In genomic region chr17:59161477-59161876, GRCh38 we compare ENCODE assay signal across 12 cellular contexts.
"Had no signal": no experiment of that assay in that cellular context is flagged by ENCODE, and none has a peak within 500 bp of the region (broad histone marks: within the 10 kb centered on the region; RNA-seq: fewer than 3 reads in every experiment).

No MANE protein-coding gene starts in this region.

- H3K27me3 Mint-ChIP-seq: activated CD8-positive, alpha-beta T cell treated with anti-CD3 and anti-CD28 coated beads for 36 hours; activated naive CD8-positive, alpha-beta T cell treated with anti-CD3 and anti-CD28 coated beads for 36 hours; dendritic cell treated with granulocyte-macrophage colony-stimulating factor and Interleukin-4, amounts not matched to agents 40 ng/mL and 50 ng/mL, for 4 days had no signal

- ATAC-seq: activated CD8-positive, alpha-beta T cell treated with anti-CD3 and anti-CD28 coated beads for 36 hours; activated T-cell treated with anti-CD3 and anti-CD28 coated beads, Interleukin-2, amount 50 U/mL, for 72 hours; left colon had no signal

- H3K9me3 Mint-ChIP-seq: activated CD8-positive, alpha-beta T cell treated with anti-CD3 and anti-CD28 coated beads for 36 hours; activated naive CD8-positive, alpha-beta T cell treated with anti-CD3 and anti-CD28 coated beads for 36 hours; activated T-cell treated with anti-CD3 and anti-CD28 coated beads, Interleukin-2, amount 50 U/mL, for 72 hours; dendritic cell treated with granulocyte-macrophage colony-stimulating factor and Interleukin-4, amounts not matched to agents 40 ng/mL and 50 ng/mL, for 4 days; neural crest cell had no signal

- H3K27ac Mint-ChIP-seq: activated CD8-positive, alpha-beta T cell treated with anti-CD3 and anti-CD28 coated beads for 36 hours; activated naive CD8-positive, alpha-beta T cell treated with anti-CD3 and anti-CD28 coated beads for 36 hours; activated T-cell treated with anti-CD3 and anti-CD28 coated beads, Interleukin-2, amount 50 U/mL, for 72 hours had no signal

- H3K27ac ChIP-seq: brain microvascular endothelial cell, thoracic aorta, WERI-Rb-1 had no signal

- DNase-seq: activated CD8-positive, alpha-beta T cell treated with anti-CD3 and anti-CD28 coated beads for 36 hours; activated gamma-delta T cell; activated naive CD8-positive, alpha-beta T cell treated with anti-CD3 and anti-CD28 coated beads for 36 hours; activated T-cell treated with anti-CD3 and anti-CD28 coated beads, Interleukin-2, amount 50 U/mL, for 72 hours; brain microvascular endothelial cell; cerebellar nuclear complex; erythroblast; left colon; WERI-Rb-1 had no signal

- H3K36me3 Mint-ChIP-seq: activated naive CD8-positive, alpha-beta T cell treated with anti-CD3 and anti-CD28 coated beads for 36 hours had no signal

- H3K4me3 Mint-ChIP-seq: activated CD8-positive, alpha-beta T cell treated with anti-CD3 and anti-CD28 coated beads for 36 hours; activated naive CD8-positive, alpha-beta T cell treated with anti-CD3 and anti-CD28 coated beads for 36 hours; activated T-cell treated with anti-CD3 and anti-CD28 coated beads, Interleukin-2, amount 50 U/mL, for 72 hours; dendritic cell treated with granulocyte-macrophage colony-stimulating factor and Interleukin-4, amounts not matched to agents 40 ng/mL and 50 ng/mL, for 4 days; neural crest cell had no signal
